28 cellular contexts compared by ENCODE assay signal in the genomic region with DNA sequence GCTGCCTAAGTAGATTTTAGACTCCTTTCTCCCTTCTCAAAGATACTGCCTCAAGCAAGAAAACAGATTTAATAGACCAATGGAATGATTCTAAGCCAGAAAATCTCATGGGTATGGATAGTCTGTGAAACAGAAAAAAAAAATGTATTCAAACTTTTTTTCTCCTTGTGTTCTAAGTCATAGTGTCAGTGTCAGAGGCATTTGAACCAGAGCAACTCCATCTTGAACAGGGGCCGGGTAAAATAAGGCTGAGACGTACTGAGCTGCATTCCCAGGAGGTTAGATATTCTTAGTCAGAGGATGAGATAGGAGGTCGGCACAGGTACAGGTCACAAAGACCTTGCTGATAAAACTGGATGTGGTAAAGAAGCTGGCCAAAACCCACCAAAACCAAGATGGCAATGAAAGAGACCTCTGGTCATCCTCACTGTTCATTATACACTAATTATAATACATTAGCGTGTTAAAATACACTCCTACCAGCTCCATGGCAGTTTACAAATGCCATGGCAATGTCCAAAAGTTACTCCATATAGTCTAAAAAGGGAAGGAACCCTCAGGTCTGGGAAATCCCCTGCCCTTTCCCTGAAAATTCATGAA.
"Had no signal": no experiment of that assay in that cellular context is flagged by ENCODE, and none has a peak within 500 bp of the region (broad histone marks: within the 10 kb centered on the region; RNA-seq: fewer than 3 reads in every experiment).

No MANE protein-coding gene starts in this region.

- H3K4me2 ChIP-seq: neural progenitor cell had no signal

- H3K9ac ChIP-seq: neural progenitor cell, parathyroid adenoma had no signal

- H3K79me2 ChIP-seq: parathyroid adenoma had no signal

- H3K27me3 ChIP-seq: neural progenitor cell, ovary, right lobe of liver, sigmoid colon, stomach, thyroid gland, tibial nerve, upper lobe of left lung, vagina had no signal

- H2AFZ ChIP-seq: neural progenitor cell, parathyroid adenoma had no signal

- H3K4me1 ChIP-seq: neural progenitor cell, parathyroid adenoma, psoas muscle, right lobe of liver, sigmoid colon, stomach, thyroid gland, tibial nerve, upper lobe of left lung, vagina had no signal

- H3K36me3 Mint-ChIP-seq: neural progenitor cell; stimulated activated effector memory CD8-positive, alpha-beta T cell treated with anti-CD3 and anti-CD28 coated beads, Interleukin-12 subunit alpha, Interleukin-12 subunit beta, amount 100 ng/mL, for 72 hours; stimulated activated naive B cell treated with anti-CD40 and anti-IgM and Interleukin-4, amounts not matched to agents 10 μg/mL and 1 μg/mL and 100 μg/mL, for 72 hours had no signal

- H3K4me3 ChIP-seq: neural progenitor cell, ovary, psoas muscle, right lobe of liver, sigmoid colon, stomach, thoracic aorta, thyroid gland, tibial nerve, upper lobe of left lung, vagina had no signal

- DNase-seq: occipital lobe; ovary; posterior cingulate gyrus; psoas muscle; right cardiac atrium; right lobe of liver; sigmoid colon; small intestine; stimulated activated CD4-positive, alpha-beta T cell treated with anti-CD3 and anti-CD28 coated beads, Interleukin-15, amount 100 ng/mL, for 24 hours; stimulated activated CD4-positive, alpha-beta T cell treated with anti-CD3 and anti-CD28 coated beads, Interleukin-2, amount 100 ng/mL, for 24 hours; stimulated activated CD4-positive, alpha-beta T cell treated with anti-CD3 and anti-CD28 coated beads, Interleukin-2, amount 100 ng/mL, for 48 hours; stimulated activated CD4-positive, alpha-beta T cell treated with anti-CD3 and anti-CD28 coated beads, Interleukin-4, amount 100 ng/mL, for 24 hours; stimulated activated naive B cell treated with anti-CD40 and anti-IgM and Interleukin-4, amounts not matched to agents 10 μg/mL and 1 μg/mL and 100 μg/mL, for 72 hours; stimulated activated naive CD4-positive, alpha-beta T cell treated with Interleukin-2 at 50 U/mL for 16 hours; stomach; thyroid gland; trophoblast cell; upper lobe of left lung had no signal

- H3K27ac Mint-ChIP-seq: nephron; neural progenitor cell; progenitor cell of endocrine pancreas; stimulated activated effector memory CD8-positive, alpha-beta T cell treated with anti-CD3 and anti-CD28 coated beads, Interleukin-12 subunit alpha, Interleukin-12 subunit beta, amount 100 ng/mL, for 72 hours; stimulated activated naive B cell treated with anti-CD40 and anti-IgM and Interleukin-4, amounts not matched to agents 10 μg/mL and 1 μg/mL and 100 μg/mL, for 72 hours; stimulated activated naive CD8-positive, alpha-beta T cell treated with anti-CD3 and anti-CD28 coated beads, Interleukin-15, Interleukin-2, amounts not matched to agents 100 ng/mL and 50 ng/mL, for 24 hours had no signal

- H3K36me3 ChIP-seq: neural progenitor cell, ovary, right lobe of liver, sigmoid colon, stomach, thoracic aorta, thyroid gland, tibial nerve, upper lobe of left lung, vagina had no signal

- ATAC-seq: psoas muscle; right cardiac atrium; right lobe of liver; stimulated activated effector memory CD8-positive, alpha-beta T cell treated with anti-CD3 and anti-CD28 coated beads, Interleukin-12 subunit alpha, Interleukin-12 subunit beta, amount 100 ng/mL, for 72 hours; stimulated activated naive B cell treated with anti-CD40 and anti-IgM and Interleukin-4, amounts not matched to agents 10 μg/mL and 1 μg/mL and 100 μg/mL, for 72 hours had no signal

- H3K27ac ChIP-seq: neural progenitor cell, ovary, parathyroid adenoma, psoas muscle, right lobe of liver, sigmoid colon, stomach, thoracic aorta, thyroid gland, tibial nerve, upper lobe of left lung, vagina had no signal

- FAIRE-seq: small intestine, urothelium cell line had no signal

- H3K4me3 Mint-ChIP-seq: nephron; neural progenitor cell; stimulated activated effector memory CD8-positive, alpha-beta T cell treated with anti-CD3 and anti-CD28 coated beads, Interleukin-12 subunit alpha, Interleukin-12 subunit beta, amount 100 ng/mL, for 72 hours; stimulated activated naive B cell treated with anti-CD40 and anti-IgM and Interleukin-4, amounts not matched to agents 10 μg/mL and 1 μg/mL and 100 μg/mL, for 72 hours; stimulated activated naive CD8-positive, alpha-beta T cell treated with anti-CD3 and anti-CD28 coated beads, Interleukin-15, Interleukin-2, amounts not matched to agents 100 ng/mL and 50 ng/mL, for 24 hours had no signal

- H3K9me3 ChIP-seq: ovary, psoas muscle, right lobe of liver, sigmoid colon, stomach, thoracic aorta, thyroid gland, upper lobe of left lung, vagina had no signal

- H3K4me1 Mint-ChIP-seq: nephron; neural progenitor cell; stimulated activated effector memory CD8-positive, alpha-beta T cell treated with anti-CD3 and anti-CD28 coated beads, Interleukin-12 subunit alpha, Interleukin-12 subunit beta, amount 100 ng/mL, for 72 hours; stimulated activated naive B cell treated with anti-CD40 and anti-IgM and Interleukin-4, amounts not matched to agents 10 μg/mL and 1 μg/mL and 100 μg/mL, for 72 hours had no signal

- H3K9me3 Mint-ChIP-seq: neural progenitor cell; stimulated activated effector memory CD8-positive, alpha-beta T cell treated with anti-CD3 and anti-CD28 coated beads, Interleukin-12 subunit alpha, Interleukin-12 subunit beta, amount 100 ng/mL, for 72 hours; stimulated activated naive B cell treated with anti-CD40 and anti-IgM and Interleukin-4, amounts not matched to agents 10 μg/mL and 1 μg/mL and 100 μg/mL, for 72 hours; stimulated activated naive CD8-positive, alpha-beta T cell treated with anti-CD3 and anti-CD28 coated beads, Interleukin-15, Interleukin-2, amounts not matched to agents 100 ng/mL and 50 ng/mL, for 24 hours had no signal
